In the genomic region with DNA sequence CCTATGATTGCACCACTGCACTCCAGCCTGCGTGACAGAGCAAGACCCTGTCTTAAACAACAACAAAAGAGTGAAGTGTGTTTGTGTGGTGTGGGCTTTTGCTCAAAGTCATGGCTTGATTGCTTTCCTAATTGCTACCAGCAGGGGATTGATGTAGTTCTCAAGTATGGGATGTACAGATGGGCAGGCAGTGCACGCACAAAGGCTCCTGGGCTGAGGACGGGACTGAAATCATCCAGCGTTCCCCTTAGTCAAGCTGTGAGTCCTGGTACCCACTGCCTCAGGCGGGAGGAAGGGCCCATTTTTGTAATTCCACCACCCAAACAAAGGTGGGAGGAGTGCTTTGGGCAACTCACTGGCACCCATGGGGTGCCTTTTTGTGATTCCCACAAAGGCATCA, we compare ENCODE assay signal across 17 cellular contexts. TPM values are rescaled to one million over a fixed set of nuclear protein-coding genes. Genes with fewer than 3 reads are reported as not detected.
"Had no signal": no experiment of that assay in that cellular context is flagged by ENCODE, and none has a peak within 500 bp of the region (broad histone marks: within the 10 kb centered on the region; RNA-seq: fewer than 3 reads in every experiment).

No MANE protein-coding gene starts in this region.

- H3K9me3 Mint-ChIP-seq: activated naive CD4-positive, alpha-beta T cell treated with anti-CD3 and anti-CD28 coated beads, Interleukin-2, amount 50 U/mL, for 72 hours; dendritic cell treated with granulocyte-macrophage colony-stimulating factor and Interleukin-4, amounts not matched to agents 40 ng/mL and 50 ng/mL, for 4 days; effector memory CD8-positive, alpha-beta T cell; stimulated activated naive CD8-positive, alpha-beta T cell treated with anti-CD3 and anti-CD28 coated beads, Interleukin-15, amount 100 ng/mL, for 72 hours had no signal

- H3K4me3 Mint-ChIP-seq: dendritic cell treated with granulocyte-macrophage colony-stimulating factor and Interleukin-4, amounts not matched to agents 40 ng/mL and 50 ng/mL, for 4 days; effector memory CD8-positive, alpha-beta T cell; stimulated activated naive CD8-positive, alpha-beta T cell treated with anti-CD3 and anti-CD28 coated beads, Interleukin-15, amount 100 ng/mL, for 72 hours had no signal

- H3K36me3 Mint-ChIP-seq: activated naive CD4-positive, alpha-beta T cell treated with anti-CD3 and anti-CD28 coated beads, Interleukin-2, amount 50 U/mL, for 72 hours had no signal

- H3K27me3 ChIP-seq: body of pancreas, ovary, testis had no signal

- H3K36me3 ChIP-seq: ovary had no signal

- H3K9me3 ChIP-seq: body of pancreas, ovary, testis had no signal

- H3K27ac Mint-ChIP-seq: activated naive CD4-positive, alpha-beta T cell treated with anti-CD3 and anti-CD28 coated beads, Interleukin-2, amount 50 U/mL, for 72 hours; dendritic cell treated with granulocyte-macrophage colony-stimulating factor and Interleukin-4, amounts not matched to agents 40 ng/mL and 50 ng/mL, for 4 days; effector memory CD8-positive, alpha-beta T cell; stimulated activated naive CD8-positive, alpha-beta T cell treated with anti-CD3 and anti-CD28 coated beads, Interleukin-15, amount 100 ng/mL, for 72 hours had no signal

- ATAC-seq: activated CD4-positive, CD25-positive, alpha-beta regulatory T cell treated with anti-CD3 and anti-CD28 coated beads, Interleukin-2, amount 50 U/mL, for 24 hours; activated naive CD4-positive, alpha-beta T cell treated with anti-CD3 and anti-CD28 coated beads, Interleukin-2, amount 50 U/mL, for 72 hours; body of pancreas; effector memory CD8-positive, alpha-beta T cell; stimulated activated naive CD8-positive, alpha-beta T cell treated with anti-CD3 and anti-CD28 coated beads, Interleukin-15, amount 100 ng/mL, for 72 hours had no signal

- H3K27ac ChIP-seq: body of pancreas, ovary, testis had no signal

- H3K4me1 ChIP-seq: body of pancreas, testis had no signal

- H3K27me3 Mint-ChIP-seq: stimulated activated naive CD8-positive, alpha-beta T cell treated with anti-CD3 and anti-CD28 coated beads, Interleukin-15, amount 100 ng/mL, for 72 hours had no signal

- DNase-seq: amniotic stem cell; body of pancreas; effector memory CD8-positive, alpha-beta T cell; hypothalamus; kidney glomerular epithelial cell; mesendoderm; ovary; stimulated activated CD4-positive, alpha-beta T cell treated with anti-CD3 and anti-CD28 coated beads, Interleukin-15, amount 100 ng/mL, for 24 hours; stimulated activated CD4-positive, alpha-beta T cell treated with anti-CD3 and anti-CD28 coated beads, Interleukin-4, amount 100 ng/mL, for 24 hours; stimulated activated naive CD8-positive, alpha-beta T cell treated with anti-CD3 and anti-CD28 coated beads, Interleukin-15, amount 100 ng/mL, for 72 hours; testis had no signal

- H3K4me3 ChIP-seq: body of pancreas, ovary, testis had no signal

- H3K4me1 Mint-ChIP-seq: stimulated activated naive CD8-positive, alpha-beta T cell treated with anti-CD3 and anti-CD28 coated beads, Interleukin-15, amount 100 ng/mL, for 72 hours had no signal

RNA-seq across cellular contexts. Expression of gene TMC5, which starts 56.9 kb away (rescaled TPM):
- total RNA-seq: activated naive CD4-positive, alpha-beta T cell treated with anti-CD3 and anti-CD28 coated beads, Interleukin-2, amount 50 U/mL, for 72 hours; glomerular endothelial cell; skeletal muscle tissue had no signal
- polyA plus RNA-seq: neural cell had no signal
